In genomic region chr13:78659450-78660110, GRCh38 we compare ENCODE assay signal across 8 cellular contexts. TPM values are rescaled to one million over a fixed set of nuclear protein-coding genes. Genes with fewer than 3 reads are reported as not detected.
DNase-seq lines count a peak whose midpoint lies in the region; ATAC-seq, FAIRE-seq and TF ChIP-seq lines count a peak whose summit lies in the region.

No MANE protein-coding gene starts in this region.

- H3K36me3 ChIP-seq in mammary epithelial cell (ENCODE audit: insufficient read depth, low read length) (no peaks in the 10 kb centered on the region), uterus (no peaks in the 10 kb centered on the region)

- POLR2A ChIA-PET in A549 (lab: Yijun Ruan, JAX): interaction anchor here (0.6 to 0.8 kb wide), 4 partner anchors 116 to 514 kb away, joined by 3 to 9 read pairs (median 6); no protein-coding TSS in a partner anchor

- H3K4me2 ChIP-seq in A549: peak overlapping the region; percentile 79
- peak overlapping the region; percentile 99 for H3K4me2 ChIP-seq in mammary epithelial cell (ENCODE audit: insufficient read depth, low read depth, low read length)

- no peaks in the 10 kb centered on the region for H3K27me3 ChIP-seq in HL-60 (ENCODE audit: insufficient read depth, poor library complexity, severe bottlenecking)
- H3K27me3 ChIP-seq in mammary epithelial cell (ENCODE audit: insufficient read depth, low read length): no peaks in the 10 kb centered on the region
- H3K27me3 ChIP-seq in uterus: no peaks in the 10 kb centered on the region

- TF ChIP-seq EP300 in A549 (IDR thresholded peaks at IDR 0.05): no peak

- dilution Hi-C loops in mammary epithelial cell (cut with HindIII; ENCODE audit: low sequenced_read_pairs): no loop called here

- peak overlapping the region; percentile 95 for H2AFZ ChIP-seq in mammary epithelial cell (ENCODE audit: low read depth, low read length)

- H3K4me1 ChIP-seq in A549 (peaks cover 6% of the 10 kb centered on the region; the same call in 2 of the 3 replicates), mammary epithelial cell (ENCODE audit: insufficient read depth, low read length) (peaks cover 8% of the 10 kb centered on the region), uterus (no peaks in the 10 kb centered on the region)

- DNase-seq in A549 (ENCODE audit: low read depth in 1 of 2, low spot score in 1 of 2): peak in 1 of 2 experiments; percentile 1
- no peak for DNase-seq in HL-60 (ENCODE audit: low read depth in 1 of 2, low spot score in 1 of 2)
- DNase-seq in mammary epithelial cell: peak; percentile 1
- DNase-seq in lung microvascular endothelial cell (ENCODE audit: low read depth in 2 of 2): peak; percentile 6 to 14
- no peak for DNase-seq in uterus
- DNase-seq in DMS153 treated with DMSO at 0.1 percent for 48 hours (lab: John Stamatoyannopoulos, UW; ENCODE audit: unreplicated experiment): no peak

- TF ChIP-seq CTCF in A549 (IDR thresholded peaks at IDR 0.05) (no peak), HL-60 (IDR thresholded peaks at IDR 0.05; ENCODE audit: insufficient read depth, low read length) (no peak), mammary epithelial cell (conservative IDR thresholded peaks at IDR 0.05 in 1 of 2, IDR thresholded peaks at IDR 0.05 in 1 of 2; ENCODE audit: extremely low read depth in 1 of 2, insufficient read depth in 1 of 2, low read depth in 1 of 2, low read length in 2 of 2) (no peak), uterus (IDR thresholded peaks at IDR 0.05) (no peak)

- FAIRE-seq in A549 (lab: Jason Lieb, UNC): no peak

- H3K9ac ChIP-seq in mammary epithelial cell (ENCODE audit: insufficient read depth, low read length): peak overlapping the region; percentile 81

- intact Hi-C loops in mammary epithelial cell (cut with micrococcal nuclease) (no loop called here), uterus (cut with DNase I; ENCODE audit: low total_unique reads) (no loop called here)

- H4K20me1 ChIP-seq in mammary epithelial cell (ENCODE audit: insufficient read depth, low read length): no peaks in the 10 kb centered on the region

- no TSS peak for BruUV-seq in mammary epithelial cell (replicated peaks; lab: Mats Ljungman, UMichigan)

- ATAC-seq in A549 (peak in 1 of 2 experiments; percentile 19; a peak in 2 of 6 replicates), HG03139 (IDR thresholded peaks at IDR 0.05; ENCODE audit: unreplicated experiment) (no peak), GM21786 (IDR thresholded peaks at IDR 0.05; ENCODE audit: unreplicated experiment) (no peak)

- H3K27ac ChIP-seq in A549: peak overlapping the region; percentile 82 to 91
- H3K27ac ChIP-seq in HL-60 (replicated peaks): peak overlapping the region; percentile 26; the same call in 1 of the 2 replicates
- peak overlapping the region; percentile 65 for H3K27ac ChIP-seq in mammary epithelial cell (ENCODE audit: insufficient read depth, low read depth, low read length)
- H3K27ac ChIP-seq in uterus: peak overlapping the region; percentile 72 to 76

- CTCF ChIA-PET in A549 (lab: Yijun Ruan, JAX): interaction anchor here (1.2 kb wide), 1 partner anchor 38 kb away, joined by 3 read pairs; no protein-coding TSS in a partner anchor
- CTCF ChIA-PET in mammary epithelial cell (lab: Charles Lee; ENCODE audit: low non-redundant PET): interaction anchor here (0.7 kb wide), 1 partner anchor 96 kb away, joined by 3 read pairs; no protein-coding TSS in a partner anchor

- no peaks in the 10 kb centered on the region for H3K9me3 ChIP-seq in A549
- no peaks in the 10 kb centered on the region for H3K9me3 ChIP-seq in mammary epithelial cell (replicated peaks; ENCODE audit: insufficient read depth, low read length)
- H3K9me3 ChIP-seq in uterus: no peaks in the 10 kb centered on the region

- under 1% methylated on average over 17 of the region's 17 CpGs for WGBS in A549 (ENCODE audit: missing lambda C conversion rate)
- WGBS in mammary epithelial cell (ENCODE audit: low coverage, missing lambda C conversion rate): 1% methylated on average over 16 of the region's 17 CpGs

- H3K79me2 ChIP-seq in mammary epithelial cell (ENCODE audit: insufficient read depth, low read length): peaks cover 43% of the 10 kb centered on the region

- H3K4me3 ChIP-seq in A549 (peak overlapping the region; percentile 95), HL-60 (replicated peaks; ENCODE audit: insufficient read depth, low read length) (peak overlapping the region; percentile 96), mammary epithelial cell (replicated peaks in 1 of 3; ENCODE audit: insufficient read depth in 1 of 3, low read depth in 2 of 3, low read length in 3 of 3) (peak overlapping the region; percentile 81 to 98 (median 82)), uterus (peak overlapping the region; percentile 86 to 90)

- no peak for TF ChIP-seq RAD21 in A549 (conservative IDR thresholded peaks at IDR 0.05 in 1 of 2, IDR thresholded peaks at IDR 0.05 in 1 of 2)

- in situ Hi-C loops in mammary epithelial cell (cut with MboI; ENCODE audit: low sequenced_read_pairs in 2 of 2): no loop called here

- TF ChIP-seq POLR2A in A549 (IDR thresholded peaks at IDR 0.05; ENCODE audit: low read length) (no peak), uterus (IDR thresholded peaks at IDR 0.05) (no peak)

TF ChIP-seq in A549, 52 proteins besides CTCF, POLR2A, EP300 and RAD21:
- TF ChIP-seq HOXB13 (CRISPR knock-in tag; IDR thresholded peaks at IDR 0.05; ENCODE audit: low read depth): no peak
- TF ChIP-seq MAX (IDR thresholded peaks at IDR 0.05): no peak
- no peak for TF ChIP-seq RFX5 (IDR thresholded peaks at IDR 0.05)
- no peak for TF ChIP-seq HEYL (CRISPR knock-in tag; IDR thresholded peaks at IDR 0.05)
- no peak for TF ChIP-seq TP53 (CRISPR knock-in tag; IDR thresholded peaks at IDR 0.05)
- TF ChIP-seq RCOR1 (IDR thresholded peaks at IDR 0.05; ENCODE audit: low read depth, low read length): no peak
- no peak for TF ChIP-seq RARB (CRISPR knock-in tag; IDR thresholded peaks at IDR 0.05)
- TF ChIP-seq EHMT2 (IDR thresholded peaks at IDR 0.05; ENCODE audit: low read depth): no peak
- TF ChIP-seq ESRRA (IDR thresholded peaks at IDR 0.05; ENCODE audit: borderline replicate concordance, low read length): no peak
- TF ChIP-seq CBX8 (IDR thresholded peaks at IDR 0.05): no peak
- TF ChIP-seq POLR2AphosphoS2 (conservative IDR thresholded peaks at IDR 0.05; ENCODE audit: low read length): no peak
- no peak for TF ChIP-seq USF2 (IDR thresholded peaks at IDR 0.05)
- TF ChIP-seq NFE2L2 (conservative IDR thresholded peaks at IDR 0.05; ENCODE audit: low read length): no peak

RNA-seq across cellular contexts. Expression of gene OBI1, which starts 0.6 kb away (rescaled TPM):
- polyA plus RNA-seq in A549 (2011; rRNA removed) (10.6 and 13.9 TPM in 2 replicates), A549 (2017; fragmentation: RNase III; extraction: RNeasy Plus Mini Kit Qiagen cat#74134 plus additional on column Dnase treatment) (8.6 to 9.1 TPM (median 8.7 TPM) in 3 replicates), mammary epithelial cell (7.6 TPM)
- 1.8 TPM in 2 replicates for polyA plus RNA-seq in A549 (2012; cell fraction: cytosol; rRNA removed)
- 1.1 and 1.6 TPM in 2 replicates for polyA plus RNA-seq in A549 (2012; cell fraction: nucleus; rRNA removed)
- polyA minus RNA-seq in A549 (2011; rRNA and poly(A)+ RNA removed): 9.3 and 11.3 TPM in 2 replicates
- total RNA-seq in mammary epithelial cell (10 to 100 TPM; 10.9 to 14.0 TPM), lung microvascular endothelial cell (14.2 and 17.3 TPM in 2 replicates), uterus (10 to 100 TPM in 2 of 4 donors, 1 to 10 TPM in 2; 4.7 to 32.6 (median 10.0) TPM)
- 9.4 TPM for polyA minus RNA-seq in mammary epithelial cell

RNA-seq across cellular contexts. Expression of gene POU4F1, which starts 56.2 kb away (rescaled TPM):
- polyA plus RNA-seq in A549 (2011; rRNA removed) (1.2 TPM in 2 replicates), A549 (2017; fragmentation: RNase III; extraction: RNeasy Plus Mini Kit Qiagen cat#74134 plus additional on column Dnase treatment) (1.4 to 1.6 TPM (median 1.5 TPM) in 3 replicates), mammary epithelial cell (not detected)
- 0.36 and 0.49 TPM in 2 replicates for polyA plus RNA-seq in A549 (2012; cell fraction: cytosol; rRNA removed)
- 1.2 and 1.9 TPM in 2 replicates for polyA plus RNA-seq in A549 (2012; cell fraction: nucleus; rRNA removed)
- polyA minus RNA-seq in A549 (2011; rRNA and poly(A)+ RNA removed): 0.19 and 0.25 TPM in 2 replicates
- total RNA-seq in mammary epithelial cell (not detected), lung microvascular endothelial cell (under 0.01 and 0.20 TPM in 2 replicates), uterus (not detected)
- not detected for polyA minus RNA-seq in mammary epithelial cell

Comparison
In these comparisons a context has a peak if more than half of its experiments do, and no peak if none do; other contexts are left out.
1. DNase-seq: peak in mammary epithelial cell (single experiment) and lung microvascular endothelial cell (2 of 2); none in HL-60 (0 of 2), uterus (0 of 2) and DMS153 treated with DMSO at 0.1 percent for 48 hours (single experiment).
2. H3K27ac ChIP-seq: peak in every context shown above with its lines; median percentile 86 in A549; 74 in uterus; 65 in mammary epithelial cell; 26 in HL-60.
3. Peak in every context shown above with its lines, with median percentiles within 50 percentile points of each other: H3K4me3 ChIP-seq.